In genomic region chr6:80179691-80180090, GRCh38 we compare ENCODE assay signal across 18 cellular contexts.
DNase-seq lines count a peak whose midpoint lies in the region; ATAC-seq, FAIRE-seq and TF ChIP-seq lines count a peak whose summit lies in the region.
"Had no signal": no experiment of that assay in that cellular context is flagged by ENCODE, and none has a peak within 500 bp of the region (broad histone marks: within the 10 kb centered on the region; RNA-seq: fewer than 3 reads in every experiment).

No MANE protein-coding gene starts in this region.

- H3K4me2 ChIP-seq in HepG2 (ENCODE audit: low read depth, low read length), result no peak overlapping the region

- H3K36me3 ChIP-seq in HepG2 (replicated peaks in 1 of 2; ENCODE audit: control insufficient read depth in 1 of 2, insufficient read depth in 2 of 2, low read length in 2 of 2), result no peaks in the 10 kb centered on the region
- H3K36me3 ChIP-seq: cardiac muscle cell had no signal

- in situ Hi-C loops in HepG2 (cut with HindIII; ENCODE audit: extremely low pct_ligation_motif_present, low pct_unique_long_range_greater_than_20kb), result no loop called here

- intact Hi-C loops in HepG2 (cut with micrococcal nuclease; ENCODE audit: unreplicated experiment), result no loop called here

- 67% methylated on average over 1 of the region's 1 CpG for WGBS in HepG2 (ENCODE audit: low lambda C conversion rate)

- CTCF ChIA-PET in HepG2 (lab: Yijun Ruan, JAX; ENCODE audit: low intra/inter-chr PET ratio, low total read pairs), result no interaction called here

- no peaks in the 10 kb centered on the region for H3K9me3 ChIP-seq in HepG2 (ENCODE audit: low read length)
- H3K9me3 ChIP-seq: tibial nerve had no signal

- FAIRE-seq in H54 (lab: Jason Lieb, UNC) (peak; percentile 53), RCC 7860 (lab: Jason Lieb, UNC) (no peak), HepG2 (lab: Jason Lieb, UNC) (no peak)

- no peaks in the 10 kb centered on the region for H4K20me1 ChIP-seq in HepG2 (ENCODE audit: insufficient read depth, low read length)

- POLR2A ChIA-PET in HepG2 (lab: Yijun Ruan, JAX), result no interaction called here

- ATAC-seq in HepG2, result peak; percentile 28; the same call in 2 of the 3 replicates
- no peak for ATAC-seq in GM21381 (IDR thresholded peaks at IDR 0.05; ENCODE audit: unreplicated experiment)
- no peak for ATAC-seq in HG02759 (IDR thresholded peaks at IDR 0.05; ENCODE audit: unreplicated experiment)
- ATAC-seq in GM18498 (IDR thresholded peaks at IDR 0.05; ENCODE audit: unreplicated experiment), result no peak
- ATAC-seq: activated T-helper 17 cell treated with anti-CD3 and anti-CD28 coated beads, Interleukin-2, amount 50 U/mL, for 72 hours; left ventricle myocardium superior had no signal

- peak; percentile 18 for DNase-seq in activated CD4-positive, alpha-beta T cell treated with anti-CD3 and anti-CD28 coated beads for 48 hours
- DNase-seq in activated CD4-positive, alpha-beta T cell treated with anti-CD3 and anti-CD28 coated beads for 1 hour, result no peak
- DNase-seq in H54 (ENCODE audit: insufficient read length, low spot score) (no peak), RCC 7860 (ENCODE audit: low spot score) (peak; percentile 6), HepG2 (ENCODE audit: low spot score) (no peak)
- DNase-seq: DMS79 treated with DMSO at 0.1 percent for 48 hours; HFFc6; left ventricle myocardium superior; NCI-H1930; NCI-H446; stimulated activated naive CD4-positive, alpha-beta T cell; SW 1271 had no signal

- TF ChIP-seq EP300 in HepG2 (IDR thresholded peaks at IDR 0.05; ENCODE audit: low read depth in 2 of 2, low read length in 2 of 2) (no peak), HepG2 (CRISPR knock-in tag; IDR thresholded peaks at IDR 0.05; ENCODE audit: borderline replicate concordance) (no peak)

- no peak overlapping the region for H3K9ac ChIP-seq in HepG2 (ENCODE audit: insufficient read depth, low read depth, low read length)

- H3K4me3 ChIP-seq in HepG2 (replicated peaks in 1 of 3; ENCODE audit: insufficient read depth in 1 of 3, low read depth in 2 of 3, low read length in 3 of 3), result no peak overlapping the region
- H3K4me3 ChIP-seq: cardiac muscle cell, tibial nerve had no signal

- TF ChIP-seq CTCF in HepG2 (CRISPR knock-in tag; IDR thresholded peaks at IDR 0.05), result no peak

- no peaks in the 10 kb centered on the region for H3K27me3 ChIP-seq in HepG2 (ENCODE audit: control insufficient read depth in 1 of 2, insufficient read depth in 2 of 2, low read length in 2 of 2)
- H3K27me3 ChIP-seq: cardiac muscle cell, tibial nerve had no signal

- no peak overlapping the region for H2AFZ ChIP-seq in HepG2 (ENCODE audit: low read length)

- H3K79me2 ChIP-seq in HepG2 (ENCODE audit: insufficient read depth, low read length), result no peaks in the 10 kb centered on the region

- no peaks in the 10 kb centered on the region for H3K4me1 ChIP-seq in HepG2 (ENCODE audit: insufficient read depth, low read length)
- H3K4me1 ChIP-seq: tibial nerve had no signal

- no TSS peak for BruUV-seq in HepG2 (replicated peaks; lab: Mats Ljungman, UMichigan)

- no peak for TF ChIP-seq RAD21 in HepG2 (CRISPR knock-in tag; IDR thresholded peaks at IDR 0.05)

- no peak for TF ChIP-seq POLR2A in H54 (IDR thresholded peaks at IDR 0.05; ENCODE audit: low read depth, low read length)
- no peak for TF ChIP-seq POLR2A in HepG2 (IDR thresholded peaks at IDR 0.05; ENCODE audit: insufficient read depth in 1 of 2, low read depth in 2 of 2, low read length in 2 of 2)

- no peak overlapping the region for H3K27ac ChIP-seq in HepG2 (ENCODE audit: extremely low read length, insufficient read depth, low read length)
- H3K27ac ChIP-seq: cardiac muscle cell, tibial nerve had no signal

TF ChIP-seq in HepG2, 621 proteins besides CTCF, POLR2A, EP300 and RAD21:
- TF ChIP-seq ZNF335 (CRISPR knock-in tag; IDR thresholded peaks at IDR 0.05), result no peak
- TF ChIP-seq GFI1 (CRISPR knock-in tag; IDR thresholded peaks at IDR 0.05; ENCODE audit: borderline replicate concordance), result no peak
- peak; percentile 71; the same call in 1 of the 2 replicates for TF ChIP-seq ZNF143 (CRISPR knock-in tag; IDR thresholded peaks at IDR 0.05)
- no peak for TF ChIP-seq SNRNP70 (IDR thresholded peaks at IDR 0.05; ENCODE audit: low read depth, low read length)
- TF ChIP-seq, protein P1, sequence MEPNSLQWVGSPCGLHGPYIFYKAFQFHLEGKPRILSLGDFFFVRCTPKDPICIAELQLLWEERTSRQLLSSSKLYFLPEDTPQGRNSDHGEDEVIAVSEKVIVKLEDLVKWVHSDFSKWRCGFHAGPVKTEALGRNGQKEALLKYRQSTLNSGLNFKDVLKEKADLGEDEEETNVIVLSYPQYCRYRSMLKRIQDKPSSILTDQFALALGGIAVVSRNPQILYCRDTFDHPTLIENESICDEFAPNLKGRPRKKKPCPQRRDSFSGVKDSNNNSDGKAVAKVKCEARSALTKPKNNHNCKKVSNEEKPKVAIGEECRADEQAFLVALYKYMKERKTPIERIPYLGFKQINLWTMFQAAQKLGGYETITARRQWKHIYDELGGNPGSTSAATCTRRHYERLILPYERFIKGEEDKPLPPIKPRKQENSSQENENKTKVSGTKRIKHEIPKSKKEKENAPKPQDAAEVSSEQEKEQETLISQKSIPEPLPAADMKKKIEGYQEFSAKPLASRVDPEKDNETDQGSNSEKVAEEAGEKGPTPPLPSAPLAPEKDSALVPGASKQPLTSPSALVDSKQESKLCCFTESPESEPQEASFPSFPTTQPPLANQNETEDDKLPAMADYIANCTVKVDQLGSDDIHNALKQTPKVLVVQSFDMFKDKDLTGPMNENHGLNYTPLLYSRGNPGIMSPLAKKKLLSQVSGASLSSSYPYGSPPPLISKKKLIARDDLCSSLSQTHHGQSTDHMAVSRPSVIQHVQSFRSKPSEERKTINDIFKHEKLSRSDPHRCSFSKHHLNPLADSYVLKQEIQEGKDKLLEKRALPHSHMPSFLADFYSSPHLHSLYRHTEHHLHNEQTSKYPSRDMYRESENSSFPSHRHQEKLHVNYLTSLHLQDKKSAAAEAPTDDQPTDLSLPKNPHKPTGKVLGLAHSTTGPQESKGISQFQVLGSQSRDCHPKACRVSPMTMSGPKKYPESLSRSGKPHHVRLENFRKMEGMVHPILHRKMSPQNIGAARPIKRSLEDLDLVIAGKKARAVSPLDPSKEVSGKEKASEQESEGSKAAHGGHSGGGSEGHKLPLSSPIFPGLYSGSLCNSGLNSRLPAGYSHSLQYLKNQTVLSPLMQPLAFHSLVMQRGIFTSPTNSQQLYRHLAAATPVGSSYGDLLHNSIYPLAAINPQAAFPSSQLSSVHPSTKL (CRISPR knock-in tag; IDR thresholded peaks at IDR 0.05), result no peak
- TF ChIP-seq THAP11 (CRISPR knock-in tag; IDR thresholded peaks at IDR 0.05), result peak; percentile 73

Comparison
In these comparisons a context has a peak if more than half of its experiments do, and no peak if none do; other contexts are left out.
1. DNase-seq: peak in activated CD4-positive, alpha-beta T cell treated with anti-CD3 and anti-CD28 coated beads for 48 hours (single experiment) and RCC 7860 (single experiment); none in activated CD4-positive, alpha-beta T cell treated with anti-CD3 and anti-CD28 coated beads for 1 hour (single experiment), H54 (single experiment) and HepG2 (single experiment).